Comparison of ENCODE assay signal across 8 cellular contexts in genomic region chr14:64294672-64295413, GRCh38. TPM values are rescaled to one million over a fixed set of nuclear protein-coding genes. Genes with fewer than 3 reads are reported as not detected.
A peak's percentile ranks its signal among the peaks of the same experiment; 100 is the strongest.
DNase-seq lines count a peak whose midpoint lies in the region; ATAC-seq and TF ChIP-seq lines count a peak whose summit lies in the region.

No MANE protein-coding gene starts in this region.

- peak overlapping the region; percentile 57 to 91 (median 82) for H3K4me3 Mint-ChIP-seq in CD4-positive, CD25-positive, alpha-beta regulatory T cell
- peak overlapping the region; percentile 84 for H3K4me3 Mint-ChIP-seq in activated T-helper 17 cell treated with anti-CD3 and anti-CD28 coated beads, Interleukin-2, amount 50 U/mL, for 72 hours

- H3K9me3 ChIP-seq in CD4-positive, CD25-positive, alpha-beta regulatory T cell (ENCODE audit: control insufficient read depth in 2 of 2, low read length in 2 of 2): no peaks in the 10 kb centered on the region
- H3K9me3 ChIP-seq in Peyer's patch: no peaks in the 10 kb centered on the region
- H3K9me3 ChIP-seq in testis: no peaks in the 10 kb centered on the region

- ATAC-seq in CD4-positive, CD25-positive, alpha-beta regulatory T cell (ENCODE audit: low read depth in 2 of 2): peak; percentile 70 to 81
- ATAC-seq in GM19395 (IDR thresholded peaks at IDR 0.05; ENCODE audit: unreplicated experiment): peak; percentile 76
- peak; percentile 54 for ATAC-seq in HG03521 (IDR thresholded peaks at IDR 0.05; ENCODE audit: unreplicated experiment)
- ATAC-seq in activated T-helper 17 cell treated with anti-CD3 and anti-CD28 coated beads, Interleukin-2, amount 50 U/mL, for 72 hours (replicated peaks): peak; percentile 82
- ATAC-seq in foreskin keratinocyte: peak; percentile 72

- no peaks in the 10 kb centered on the region for H3K9me3 Mint-ChIP-seq in CD4-positive, CD25-positive, alpha-beta regulatory T cell
- H3K9me3 Mint-ChIP-seq in activated T-helper 17 cell treated with anti-CD3 and anti-CD28 coated beads, Interleukin-2, amount 50 U/mL, for 72 hours: no peaks in the 10 kb centered on the region

- no peak overlapping the region for H3K27ac Mint-ChIP-seq in CD4-positive, CD25-positive, alpha-beta regulatory T cell
- peak overlapping the region; percentile 82 for H3K27ac Mint-ChIP-seq in activated T-helper 17 cell treated with anti-CD3 and anti-CD28 coated beads, Interleukin-2, amount 50 U/mL, for 72 hours

- no peaks in the 10 kb centered on the region for H3K36me3 ChIP-seq in CD4-positive, CD25-positive, alpha-beta regulatory T cell (ENCODE audit: control insufficient read depth, insufficient read depth, low read length)
- no peaks in the 10 kb centered on the region for H3K36me3 ChIP-seq in Peyer's patch
- no peaks in the 10 kb centered on the region for H3K36me3 ChIP-seq in testis (ENCODE audit: low read depth, missing control alignments)

- peaks cover 16% of the 10 kb centered on the region for H3K27me3 ChIP-seq in CD4-positive, CD25-positive, alpha-beta regulatory T cell (ENCODE audit: control insufficient read depth, insufficient read depth, low read length)
- H3K27me3 ChIP-seq in Peyer's patch: no peaks in the 10 kb centered on the region
- peaks cover 11% of the 10 kb centered on the region for H3K27me3 ChIP-seq in foreskin keratinocyte
- H3K27me3 ChIP-seq in testis: no peaks in the 10 kb centered on the region

- intact Hi-C loops in testis (cut with DNase I; ENCODE audit: low total_unique reads): no loop called here

- H3K4me1 Mint-ChIP-seq in CD4-positive, CD25-positive, alpha-beta regulatory T cell: peaks cover 0 to 24% (median 8%) of the 10 kb centered on the region in 4 donors
- peaks cover 24% of the 10 kb centered on the region for H3K4me1 Mint-ChIP-seq in activated T-helper 17 cell treated with anti-CD3 and anti-CD28 coated beads, Interleukin-2, amount 50 U/mL, for 72 hours

- H3K27me3 Mint-ChIP-seq in CD4-positive, CD25-positive, alpha-beta regulatory T cell: peaks cover 61% of the 10 kb centered on the region
- H3K27me3 Mint-ChIP-seq in activated T-helper 17 cell treated with anti-CD3 and anti-CD28 coated beads, Interleukin-2, amount 50 U/mL, for 72 hours: peaks cover 21% of the 10 kb centered on the region

- H3K4me1 ChIP-seq in CD4-positive, CD25-positive, alpha-beta regulatory T cell (ENCODE audit: control insufficient read depth, insufficient read depth, low read length, poor library complexity, severe bottlenecking): peaks cover 17% of the 10 kb centered on the region
- peaks cover 0 to 11% (median 0%) of the 10 kb centered on the region in 4 donors for H3K4me1 ChIP-seq in Peyer's patch
- H3K4me1 ChIP-seq in foreskin keratinocyte: peaks cover 9% of the 10 kb centered on the region
- H3K4me1 ChIP-seq in testis: peaks cover 17% of the 10 kb centered on the region

- TF ChIP-seq POLR2A in Peyer's patch (IDR thresholded peaks at IDR 0.05) (no peak), testis (IDR thresholded peaks at IDR 0.05) (no peak)

- H3K27ac ChIP-seq in CD4-positive, CD25-positive, alpha-beta regulatory T cell (ENCODE audit: insufficient read depth, low read length, poor library complexity, severe bottlenecking): no peak overlapping the region
- H3K27ac ChIP-seq in Peyer's patch (peak overlapping the region in 3 of 4 donors; percentile 20 to 73 (median 39)), foreskin keratinocyte (no peak overlapping the region), testis (peak overlapping the region; percentile 49 to 51)

- no peaks in the 10 kb centered on the region for H3K36me3 Mint-ChIP-seq in CD4-positive, CD25-positive, alpha-beta regulatory T cell
- H3K36me3 Mint-ChIP-seq in activated T-helper 17 cell treated with anti-CD3 and anti-CD28 coated beads, Interleukin-2, amount 50 U/mL, for 72 hours (ENCODE audit: low read depth): no peaks in the 10 kb centered on the region

- peak; percentile 60 to 82 (median 75) for DNase-seq in CD4-positive, CD25-positive, alpha-beta regulatory T cell
- DNase-seq in Peyer's patch: peak; percentile 78 to 94 (median 90)
- peak in 1 of 2 donors; percentile 49 for DNase-seq in foreskin keratinocyte
- DNase-seq in nucleus accumbens (lab: John Stamatoyannopoulos, UW): peak in 35 of 56 donors; percentile 1 to 79 (median 22)
- peak; percentile 89 for DNase-seq in testis

- TF ChIP-seq CTCF in Peyer's patch (IDR thresholded peaks at IDR 0.05) (peak; percentile 54 to 91 (median 70)), foreskin keratinocyte (conservative IDR thresholded peaks at IDR 0.05) (peak; percentile 90), testis (IDR thresholded peaks at IDR 0.05) (peak; percentile 91 to 94 (median 93))

- WGBS in testis, 2 donors: 12 to 14% methylated on average over 6 to 20 of the region's 20 CpGs

- H3K4me3 ChIP-seq in CD4-positive, CD25-positive, alpha-beta regulatory T cell (ENCODE audit: low read depth, low read length): peak overlapping the region; percentile 72
- peak overlapping the region; percentile 42 to 56 (median 47) for H3K4me3 ChIP-seq in Peyer's patch
- H3K4me3 ChIP-seq in testis: peak overlapping the region; percentile 54 to 69

RNA-seq across cellular contexts. Expression of gene ESR2, which starts 0.7 kb away (rescaled TPM):
- total RNA-seq in CD4-positive, CD25-positive, alpha-beta regulatory T cell: not detected
- polyA plus RNA-seq in CD4-positive, CD25-positive, alpha-beta regulatory T cell: under 1 TPM; 0.14 to 0.40 (median 0.18) TPM
- total RNA-seq in Peyer's patch (1 to 10 TPM in 2 of 4 donors, under 1 TPM in 1, not detected in 1; 0.66 to 6.6 (median 1.1) TPM), foreskin keratinocyte (0.04 and 0.10 TPM in 2 replicates), testis (10 to 100 TPM; 19.8 to 33.3 TPM)
- 1 to 10 TPM in 1 of 2 donors, under 1 TPM in 1; 0.56 to 6.1 TPM for total RNA-seq in activated T-helper 17 cell treated with anti-CD3 and anti-CD28 coated beads, Interleukin-2, amount 50 U/mL, for 72 hours
- polyA plus RNA-seq in foreskin keratinocyte (not detected in 2 replicates), testis (ENCODE audit: insufficient read depth, low read depth, low replicate concordance) (17.2 TPM)

Comparison
In these comparisons a context has a peak if more than half of its experiments do, and no peak if none do; other contexts are left out.
1. H3K27ac ChIP-seq: peak in Peyer's patch (3 of 4) and testis (2 of 2); none in CD4-positive, CD25-positive, alpha-beta regulatory T cell (single experiment) and foreskin keratinocyte (single experiment).
2. Peak in every context shown above with its lines, with median percentiles within 50 percentile points of each other: ATAC-seq, H3K4me3 ChIP-seq and CTCF ChIP-seq.